17 cellular contexts compared by ENCODE assay signal in the genomic region with DNA sequence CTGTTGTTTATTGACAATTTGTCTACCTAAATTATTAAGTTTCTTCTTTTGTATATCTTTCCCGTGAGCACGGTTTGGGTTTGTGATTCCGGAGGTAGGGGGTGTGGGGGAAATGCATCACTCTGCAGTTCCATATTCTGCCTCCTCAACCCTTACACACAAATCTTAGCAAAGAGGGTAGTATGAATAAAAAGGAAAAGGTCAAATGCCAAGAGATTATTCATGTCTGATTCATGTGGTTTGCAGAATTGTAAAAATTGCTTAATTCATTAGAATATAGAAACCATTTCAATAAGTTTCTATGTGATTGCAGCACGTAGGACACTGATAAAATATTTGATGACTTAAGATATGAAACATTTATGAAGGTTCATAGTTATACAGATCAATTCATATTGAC.
A peak's percentile ranks its signal among the peaks of the same experiment; 100 is the strongest.
DNase-seq lines count a peak whose midpoint lies in the region; ATAC-seq and TF ChIP-seq lines count a peak whose summit lies in the region.
"Had no signal": no experiment of that assay in that cellular context is flagged by ENCODE, and none has a peak within 500 bp of the region (broad histone marks: within the 10 kb centered on the region; RNA-seq: fewer than 3 reads in every experiment).

No MANE protein-coding gene starts in this region.

- H3K23ac ChIP-seq in mesendoderm (ENCODE audit: low read length) = no peak overlapping the region

- intact Hi-C loops in heart left ventricle (cut with DNase I) = no loop called here

- no peak overlapping the region for H3K9ac ChIP-seq in mesendoderm (ENCODE audit: low read length)

- H4K8ac ChIP-seq in mesendoderm (ENCODE audit: low read depth, low read length) = no peak overlapping the region

- ATAC-seq in heart left ventricle = no peak
- ATAC-seq: K562, Panc1 had no signal

- no peak overlapping the region for H2BK15ac ChIP-seq in mesendoderm (replicated peaks; ENCODE audit: low read depth)

- H2BK120ac ChIP-seq in mesendoderm (ENCODE audit: low read depth, low read length) = no peak overlapping the region

- H3K4me1 ChIP-seq in mesendoderm (ENCODE audit: control insufficient read depth, low read depth, low read length) (no peaks in the 10 kb centered on the region), heart left ventricle (no peaks in the 10 kb centered on the region)

- no peak overlapping the region for H2BK5ac ChIP-seq in mesendoderm (ENCODE audit: low read length)

- peaks cover 0 to 19% (median 0%) of the 10 kb centered on the region in 12 donors for H3K9me3 ChIP-seq in heart left ventricle

- no CpG with 5 or more reads among the region's 4 CpGs for WGBS in mesendoderm (ENCODE audit: extremely low coverage, insufficient coverage, low lambda C conversion rate)
- 73 to 83% (median 81%) methylated on average over 4 of the region's 4 CpGs for WGBS in heart left ventricle, 4 donors

- H3K27ac ChIP-seq in mesendoderm (ENCODE audit: low read depth, low read length) (no peak overlapping the region), heart left ventricle (no peak overlapping the region)
- H3K27ac ChIP-seq: C4-2B had no signal

- H2AK5ac ChIP-seq in mesendoderm (ENCODE audit: low read length) = no peak overlapping the region

- H3K27me3 ChIP-seq in mesendoderm (ENCODE audit: insufficient read depth, low read length, poor library complexity) (no peaks in the 10 kb centered on the region), heart left ventricle (no peaks in the 10 kb centered on the region)

- TF ChIP-seq CTCF in cardiac fibroblast (IDR thresholded peaks at IDR 0.05; ENCODE audit: low read depth, low read length) (no peak), fibroblast of the aortic adventitia (IDR thresholded peaks at IDR 0.05; ENCODE audit: insufficient read depth, low read length) (no peak), heart left ventricle (IDR thresholded peaks at IDR 0.05) (no peak)

- peak; percentile 88 for DNase-seq in ELR (ENCODE audit: low read depth)
- DNase-seq in M059J (ENCODE audit: low read depth) = peak; percentile 24
- peak; percentile 3 to 68 for DNase-seq in cardiac fibroblast (ENCODE audit: low read depth in 2 of 2)
- DNase-seq in fibroblast of the aortic adventitia (ENCODE audit: low read depth) = peak; percentile 20
- DNase-seq in mesendoderm = no peak
- no peak for DNase-seq in T1000 (lab: John Stamatoyannopoulos, UW)
- DNase-seq in retina = no peak
- DNase-seq in heart left ventricle = no peak
- DNase-seq: H9, MM.1S, NCI-H1105, NCI-H187 treated with DMSO at 0.1 percent for 48 hours, NCI-H446, SIG-M5 had no signal

- no peak overlapping the region for H3K4ac ChIP-seq in mesendoderm (ENCODE audit: low read depth, low read length)

- H3K79me1 ChIP-seq in mesendoderm (ENCODE audit: low read length) = no peaks in the 10 kb centered on the region

- no peak overlapping the region for H3K56ac ChIP-seq in mesendoderm (ENCODE audit: low read length)

- H3K18ac ChIP-seq in mesendoderm (ENCODE audit: low read length) = no peak overlapping the region

- H3K4me2 ChIP-seq in mesendoderm (ENCODE audit: low read length) = no peak overlapping the region

- H3K36me3 ChIP-seq in mesendoderm (ENCODE audit: control insufficient read depth, insufficient read depth, low read length) (no peaks in the 10 kb centered on the region), heart left ventricle (no peaks in the 10 kb centered on the region)

- TF ChIP-seq POLR2A in heart left ventricle (IDR thresholded peaks at IDR 0.05) = no peak

- H3K4me3 ChIP-seq in cardiac fibroblast (replicated peaks in 1 of 2; ENCODE audit: low read depth in 2 of 2, low read length in 2 of 2) (no peak overlapping the region), fibroblast of the aortic adventitia (ENCODE audit: low read depth, low read length) (no peak overlapping the region), mesendoderm (ENCODE audit: low read length) (no peak overlapping the region), heart left ventricle (no peak overlapping the region)
- H3K4me3 ChIP-seq: K562 had no signal

- H4K5ac ChIP-seq in mesendoderm (ENCODE audit: low read length) = no peak overlapping the region

- no peaks in the 10 kb centered on the region for H3K79me2 ChIP-seq in mesendoderm (ENCODE audit: control insufficient read depth, insufficient read depth, low read length)

Comparison
In these comparisons a context has a peak if more than half of its experiments do, and no peak if none do; other contexts are left out.
1. DNase-seq: peak in ELR (single experiment), M059J (single experiment), cardiac fibroblast (2 of 2) and fibroblast of the aortic adventitia (single experiment); none in mesendoderm (single experiment), T1000 (single experiment), retina (single experiment) and heart left ventricle (0 of 5).